ENCODE assay signal across 39 cellular contexts in the genomic region with DNA sequence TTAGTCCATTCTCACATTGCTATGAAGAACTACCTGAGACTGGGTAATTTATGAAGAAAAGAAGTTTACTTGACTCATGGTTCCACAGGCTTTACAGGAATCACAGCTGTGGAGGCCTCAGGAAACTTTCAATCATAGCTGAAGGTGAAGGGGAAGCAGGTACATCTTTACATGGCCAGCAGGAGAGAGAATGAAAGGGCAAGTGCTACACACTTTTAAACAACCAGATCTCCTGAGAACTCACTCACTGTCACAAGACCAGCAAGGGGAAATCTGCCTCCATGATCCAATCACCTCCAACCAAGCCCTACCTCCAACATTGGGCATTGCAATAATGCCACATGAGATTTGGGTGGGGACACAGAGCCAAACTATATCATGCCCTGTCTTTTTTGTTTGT. TPM values are rescaled to one million over a fixed set of nuclear protein-coding genes. Genes with fewer than 3 reads are reported as not detected.
"Had no signal": no experiment of that assay in that cellular context is flagged by ENCODE, and none has a peak within 500 bp of the region (broad histone marks: within the 10 kb centered on the region; RNA-seq: fewer than 3 reads in every experiment).

No MANE protein-coding gene starts in this region.

- H3K36me3 Mint-ChIP-seq: activated naive CD4-positive, alpha-beta T cell treated with anti-CD3 and anti-CD28 coated beads, Interleukin-2, amount 10 ng/mL, durations not matched to agents 7 days and 5 days; brain had no signal

- H3K9me3 ChIP-seq: ascending aorta had no signal

- DNase-seq: activated CD4-positive, alpha-beta memory T cell treated with anti-CD3 and anti-CD28 coated beads, Interleukin-2, amount 10 ng/mL, durations not matched to agents 7 days and 5 days; activated CD4-positive, alpha-beta T cell treated with anti-CD3 and anti-CD28 coated beads for 1 hour; activated CD4-positive, alpha-beta T cell treated with anti-CD3 and anti-CD28 coated beads for 36 hours; activated CD4-positive, alpha-beta T cell treated with anti-CD3 and anti-CD28 coated beads for 48 hours; activated CD4-positive, alpha-beta T cell treated with anti-CD3 and anti-CD28 coated beads, Interleukin-2, amount 10 ng/mL, durations not matched to agents 7 days and 5 days; activated CD4-positive, alpha-beta T cell treated with anti-CD3 and anti-CD28 coated beads, Interleukin-2, amount 50 U/mL, for 48 hours; activated CD4-positive, CD25-positive, alpha-beta regulatory T cell; activated CD8-positive, alpha-beta memory T cell treated with anti-CD3 and anti-CD28 coated beads for 24 hours; activated CD8-positive, alpha-beta memory T cell treated with anti-CD3 and anti-CD28 coated beads, Interleukin-2, amount 10 ng/mL, durations not matched to agents 7 days and 5 days; activated CD8-positive, alpha-beta memory T cell treated with anti-CD3 and anti-CD28 coated beads, Interleukin-2, amount 50 U/mL, for 48 hours; activated CD8-positive, alpha-beta T cell treated with anti-CD3 and anti-CD28 coated beads, Interleukin-2, amount 10 ng/mL, durations not matched to agents 7 days and 5 days; activated effector memory CD4-positive, alpha-beta T cell treated with Interleukin-2 at 50 U/mL for 16 hours; activated gamma-delta T cell; activated naive CD4-positive, alpha-beta T cell treated with anti-CD3 and anti-CD28 coated beads, Interleukin-2, amount 10 ng/mL, durations not matched to agents 7 days and 5 days; activated naive CD4-positive, alpha-beta T cell treated with Interleukin-2 at 50 U/mL for 16 hours; activated naive CD8-positive, alpha-beta T cell treated with anti-CD3 and anti-CD28 coated beads, Interleukin-2, amount 10 ng/mL, durations not matched to agents 7 days and 5 days; activated naive CD8-positive, alpha-beta T cell treated with anti-CD3 and anti-CD28 coated beads, Interleukin-2, amount 50 U/mL, for 24 hours; activated T-cell treated with anti-CD3 and anti-CD28 coated beads, Interleukin-2, amount 50 U/mL, for 24 hours; activated T-cell treated with anti-CD3 and anti-CD28 coated beads, Interleukin-2, amount 50 U/mL, for 48 hours; amygdala; anterior cingulate cortex; caudate nucleus; cerebellar nuclear complex; T-helper 2 cell; T-helper 9 cell had no signal

- H3K27me3 ChIP-seq: ascending aorta, cardiac muscle cell had no signal

- H3K4me1 ChIP-seq: ascending aorta had no signal

- H3K4me3 Mint-ChIP-seq: activated CD4-positive, alpha-beta memory T cell treated with anti-CD3 and anti-CD28 coated beads, Interleukin-2, amount 10 ng/mL, durations not matched to agents 7 days and 5 days; activated CD4-positive, alpha-beta T cell treated with anti-CD3 and anti-CD28 coated beads for 36 hours; activated CD4-positive, alpha-beta T cell treated with anti-CD3 and anti-CD28 coated beads, Interleukin-2, amount 10 ng/mL, durations not matched to agents 7 days and 5 days; activated CD8-positive, alpha-beta memory T cell treated with anti-CD3 and anti-CD28 coated beads, Interleukin-2, amount 10 ng/mL, durations not matched to agents 7 days and 5 days; activated CD8-positive, alpha-beta T cell treated with anti-CD3 and anti-CD28 coated beads, Interleukin-2, amount 10 ng/mL, durations not matched to agents 7 days and 5 days; activated naive CD4-positive, alpha-beta T cell treated with anti-CD3 and anti-CD28 coated beads, Interleukin-2, amount 10 ng/mL, durations not matched to agents 7 days and 5 days; activated naive CD4-positive, alpha-beta T cell treated with anti-CD3 and anti-CD28 coated beads, Interleukin-2, amount 50 U/mL, for 24 hours; activated naive CD8-positive, alpha-beta T cell; activated naive CD8-positive, alpha-beta T cell treated with anti-CD3 and anti-CD28 coated beads, Interleukin-2, amount 10 ng/mL, durations not matched to agents 7 days and 5 days; activated naive CD8-positive, alpha-beta T cell treated with anti-CD3 and anti-CD28 coated beads, Interleukin-2, amount 50 U/mL, for 24 hours; activated T-cell treated with anti-CD3 and anti-CD28 coated beads, Interleukin-2, amount 50 U/mL, for 24 hours; brain; central memory CD8-positive, alpha-beta T cell; T-helper 2 cell treated with Interferon-gamma antibody and Interleukin-4, amounts not matched to agents 5 μg/mL and 100 μg/mL, for 36 hours had no signal

- FAIRE-seq: bronchial epithelial cell, TTC549 had no signal

- H3K27ac ChIP-seq: ascending aorta, cardiac muscle cell, VCaP had no signal

- H3K4me3 ChIP-seq: ascending aorta, cardiac muscle cell had no signal

- H3K27ac Mint-ChIP-seq: activated CD4-positive, alpha-beta memory T cell treated with anti-CD3 and anti-CD28 coated beads, Interleukin-2, amount 10 ng/mL, durations not matched to agents 7 days and 5 days; activated CD4-positive, alpha-beta T cell treated with anti-CD3 and anti-CD28 coated beads for 36 hours; activated CD4-positive, alpha-beta T cell treated with anti-CD3 and anti-CD28 coated beads, Interleukin-2, amount 10 ng/mL, durations not matched to agents 7 days and 5 days; activated CD8-positive, alpha-beta memory T cell treated with anti-CD3 and anti-CD28 coated beads, Interleukin-2, amount 10 ng/mL, durations not matched to agents 7 days and 5 days; activated CD8-positive, alpha-beta T cell treated with anti-CD3 and anti-CD28 coated beads, Interleukin-2, amount 10 ng/mL, durations not matched to agents 7 days and 5 days; activated naive CD4-positive, alpha-beta T cell treated with anti-CD3 and anti-CD28 coated beads, Interleukin-2, amount 50 U/mL, for 24 hours; activated naive CD8-positive, alpha-beta T cell; activated naive CD8-positive, alpha-beta T cell treated with anti-CD3 and anti-CD28 coated beads, Interleukin-2, amount 10 ng/mL, durations not matched to agents 7 days and 5 days; activated naive CD8-positive, alpha-beta T cell treated with anti-CD3 and anti-CD28 coated beads, Interleukin-2, amount 50 U/mL, for 24 hours; activated T-cell treated with anti-CD3 and anti-CD28 coated beads, Interleukin-2, amount 50 U/mL, for 24 hours; activated T-helper 2 cell treated with anti-CD3 and anti-CD28 coated beads, Interferon-gamma antibody, Interleukin-2, Interleukin-4, amounts not matched to agents 10 μg/mL and 5 μg/mL and 100 μg/mL, durations not matched to agents 14 hours and 24 hours and 36 hours; brain; T-helper 2 cell treated with Interferon-gamma antibody and Interleukin-4, amounts not matched to agents 5 μg/mL and 100 μg/mL, for 36 hours had no signal

- H3K4me1 Mint-ChIP-seq: activated naive CD8-positive, alpha-beta T cell treated with anti-CD3 and anti-CD28 coated beads, Interleukin-2, amount 10 ng/mL, durations not matched to agents 7 days and 5 days; brain; central memory CD8-positive, alpha-beta T cell had no signal

- ATAC-seq: activated CD4-positive, alpha-beta T cell treated with anti-CD3 and anti-CD28 coated beads for 36 hours; activated CD4-positive, CD25-positive, alpha-beta regulatory T cell treated with anti-CD3 and anti-CD28 coated beads, Interleukin-2, amount 50 U/mL, for 24 hours; activated CD8-positive, alpha-beta memory T cell treated with anti-CD3 and anti-CD28 coated beads, Interleukin-2, amount 10 ng/mL, durations not matched to agents 7 days and 5 days; activated CD8-positive, alpha-beta T cell treated with anti-CD3 and anti-CD28 coated beads, Interleukin-2, amount 10 ng/mL, durations not matched to agents 7 days and 5 days; activated naive CD8-positive, alpha-beta T cell treated with anti-CD3 and anti-CD28 coated beads, Interleukin-2, amount 50 U/mL, for 24 hours had no signal

- H3K36me3 ChIP-seq: ascending aorta, cardiac muscle cell had no signal

RNA-seq across cellular contexts. Expression of a gene that starts 3.5 kb away (rescaled TPM):
- total RNA-seq: activated CD4-positive, alpha-beta T cell treated with anti-CD3 and anti-CD28 coated beads for 36 hours; activated CD4-positive, alpha-beta T cell treated with anti-CD3 and anti-CD28 coated beads, Interleukin-2, amount 10 ng/mL, durations not matched to agents 7 days and 5 days; activated CD8-positive, alpha-beta memory T cell treated with anti-CD3 and anti-CD28 coated beads, Interleukin-2, amount 10 ng/mL, durations not matched to agents 7 days and 5 days; activated CD8-positive, alpha-beta T cell treated with anti-CD3 and anti-CD28 coated beads, Interleukin-2, amount 10 ng/mL, durations not matched to agents 7 days and 5 days; activated naive CD8-positive, alpha-beta T cell treated with anti-CD3 and anti-CD28 coated beads, Interleukin-2, amount 10 ng/mL, durations not matched to agents 7 days and 5 days; activated T-helper 2 cell treated with anti-CD3 and anti-CD28 coated beads, Interferon-gamma antibody, Interleukin-2, Interleukin-4, amounts not matched to agents 10 μg/mL and 5 μg/mL and 100 μg/mL, durations not matched to agents 14 hours and 24 hours and 36 hours; bronchial epithelial cell; cardiac muscle cell; chondrocyte had no signal
- polyA plus RNA-seq: cardiac muscle cell had no signal

RNA-seq across cellular contexts. Expression of a gene that starts 6.2 kb away (rescaled TPM):
- total RNA-seq: activated CD4-positive, alpha-beta memory T cell treated with anti-CD3 and anti-CD28 coated beads, Interleukin-2, amount 10 ng/mL, durations not matched to agents 7 days and 5 days; activated CD4-positive, alpha-beta T cell treated with anti-CD3 and anti-CD28 coated beads for 36 hours; activated CD4-positive, alpha-beta T cell treated with anti-CD3 and anti-CD28 coated beads, Interleukin-2, amount 10 ng/mL, durations not matched to agents 7 days and 5 days; activated CD8-positive, alpha-beta memory T cell treated with anti-CD3 and anti-CD28 coated beads, Interleukin-2, amount 10 ng/mL, durations not matched to agents 7 days and 5 days; activated CD8-positive, alpha-beta T cell treated with anti-CD3 and anti-CD28 coated beads, Interleukin-2, amount 10 ng/mL, durations not matched to agents 7 days and 5 days; activated naive CD8-positive, alpha-beta T cell treated with anti-CD3 and anti-CD28 coated beads, Interleukin-2, amount 10 ng/mL, durations not matched to agents 7 days and 5 days; activated T-helper 2 cell treated with anti-CD3 and anti-CD28 coated beads, Interferon-gamma antibody, Interleukin-2, Interleukin-4, amounts not matched to agents 10 μg/mL and 5 μg/mL and 100 μg/mL, durations not matched to agents 14 hours and 24 hours and 36 hours; ascending aorta; bronchial epithelial cell; cardiac muscle cell; chondrocyte had no signal
- polyA plus RNA-seq: adipose tissue, cardiac muscle cell had no signal

RNA-seq across cellular contexts. Expression of a gene that starts 9.1 kb away (rescaled TPM):
- total RNA-seq: activated CD4-positive, alpha-beta memory T cell treated with anti-CD3 and anti-CD28 coated beads, Interleukin-2, amount 10 ng/mL, durations not matched to agents 7 days and 5 days; activated CD4-positive, alpha-beta T cell treated with anti-CD3 and anti-CD28 coated beads, Interleukin-2, amount 10 ng/mL, durations not matched to agents 7 days and 5 days; bronchial epithelial cell; chondrocyte had no signal

RNA-seq across cellular contexts. Expression of a gene that starts 12.5 kb away (rescaled TPM):
- total RNA-seq: activated CD4-positive, alpha-beta memory T cell treated with anti-CD3 and anti-CD28 coated beads, Interleukin-2, amount 10 ng/mL, durations not matched to agents 7 days and 5 days; activated CD4-positive, alpha-beta T cell treated with anti-CD3 and anti-CD28 coated beads for 36 hours; activated CD4-positive, alpha-beta T cell treated with anti-CD3 and anti-CD28 coated beads, Interleukin-2, amount 10 ng/mL, durations not matched to agents 7 days and 5 days; activated CD8-positive, alpha-beta memory T cell treated with anti-CD3 and anti-CD28 coated beads, Interleukin-2, amount 10 ng/mL, durations not matched to agents 7 days and 5 days; activated CD8-positive, alpha-beta T cell treated with anti-CD3 and anti-CD28 coated beads, Interleukin-2, amount 10 ng/mL, durations not matched to agents 7 days and 5 days; activated naive CD8-positive, alpha-beta T cell treated with anti-CD3 and anti-CD28 coated beads, Interleukin-2, amount 10 ng/mL, durations not matched to agents 7 days and 5 days; activated T-helper 2 cell treated with anti-CD3 and anti-CD28 coated beads, Interferon-gamma antibody, Interleukin-2, Interleukin-4, amounts not matched to agents 10 μg/mL and 5 μg/mL and 100 μg/mL, durations not matched to agents 14 hours and 24 hours and 36 hours; ascending aorta; bronchial epithelial cell; chondrocyte had no signal
- polyA plus RNA-seq: adipose tissue, cardiac muscle cell had no signal
